In the genomic region with DNA sequence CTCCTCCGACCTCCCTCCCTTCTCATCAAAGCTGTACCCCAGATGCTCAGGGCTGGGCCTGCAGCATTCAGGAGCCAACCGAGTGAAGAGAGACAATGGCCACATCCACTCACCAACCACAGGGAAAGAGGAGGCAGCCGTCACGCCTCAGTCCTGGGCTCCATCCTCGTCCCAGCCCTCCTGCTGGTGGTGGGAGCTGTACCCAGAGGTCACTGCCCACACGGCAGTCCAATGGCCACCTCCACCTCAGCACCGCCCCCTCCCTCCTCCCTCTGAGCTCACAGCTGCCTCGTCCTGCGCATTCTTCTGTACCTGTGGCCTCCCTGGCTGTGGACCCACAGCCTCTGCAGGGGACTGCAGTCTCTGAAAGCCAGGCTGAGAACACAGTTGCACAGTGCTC, we compare ENCODE assay signal across 1 cellular context.
TF ChIP-seq lines count a peak whose summit lies in the region.

No MANE protein-coding gene starts in this region.

TF ChIP-seq in HepG2, 621 proteins besides CTCF, POLR2A, EP300 and RAD21:
- no peak for TF ChIP-seq ZNF616 (CRISPR knock-in tag; IDR thresholded peaks at IDR 0.05; ENCODE audit: low read depth)
- TF ChIP-seq ZNF121 (CRISPR knock-in tag; IDR thresholded peaks at IDR 0.05): no peak
- TF ChIP-seq, protein P1, sequence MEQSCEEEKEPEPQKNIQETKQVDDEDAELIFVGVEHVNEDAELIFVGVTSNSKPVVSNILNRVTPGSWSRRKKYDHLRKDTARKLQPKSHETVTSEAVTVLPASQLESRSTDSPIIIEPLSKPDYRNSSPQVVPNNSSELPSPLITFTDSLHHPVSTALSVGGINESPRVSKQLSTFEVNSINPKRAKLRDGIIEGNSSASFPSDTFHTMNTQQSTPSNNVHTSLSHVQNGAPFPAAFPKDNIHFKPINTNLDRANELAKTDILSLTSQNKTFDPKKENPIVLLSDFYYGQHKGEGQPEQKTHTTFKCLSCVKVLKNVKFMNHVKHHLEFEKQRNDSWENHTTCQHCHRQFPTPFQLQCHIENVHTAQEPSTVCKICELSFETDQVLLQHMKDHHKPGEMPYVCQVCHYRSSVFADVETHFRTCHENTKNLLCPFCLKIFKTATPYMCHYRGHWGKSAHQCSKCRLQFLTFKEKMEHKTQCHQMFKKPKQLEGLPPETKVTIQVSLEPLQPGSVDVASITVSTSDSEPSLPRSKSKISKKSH (CRISPR knock-in tag; IDR thresholded peaks at IDR 0.05; ENCODE audit: borderline replicate concordance): no peak
